ENCODE assay signal across 8 cellular contexts in genomic region chr16:89163297-89163696, GRCh38. TPM values are rescaled to one million over a fixed set of nuclear protein-coding genes. Genes with fewer than 3 reads are reported as not detected.
"Had no signal": no experiment of that assay in that cellular context is flagged by ENCODE, and none has a peak within 500 bp of the region (broad histone marks: within the 10 kb centered on the region; RNA-seq: fewer than 3 reads in every experiment).

No MANE protein-coding gene starts in this region.

- H3K4me3 ChIP-seq: GM12878 had no signal

- DNase-seq: GDM1, GF-D8 had no signal

- ATAC-seq: GM12878 had no signal

- FAIRE-seq: G401.6, GM12878, GM12891, GM12892, GM18507, GM19239 had no signal

RNA-seq across cellular contexts. Expression of gene SLC22A31, which starts 37.0 kb away (rescaled TPM):
- total RNA-seq: GM12878 had no signal
